Comparison of ENCODE assay signal across 1 cellular context in genomic region chr16:88228751-88229150, GRCh38.
A peak's percentile ranks its signal among the peaks of the same experiment; 100 is the strongest.
TF ChIP-seq lines count a peak whose summit lies in the region.

No MANE protein-coding gene starts in this region.

TF ChIP-seq in HepG2, 621 proteins besides CTCF, POLR2A, EP300 and RAD21:
- TF ChIP-seq ZNF652 (CRISPR knock-in tag; IDR thresholded peaks at IDR 0.05; ENCODE audit: borderline replicate concordance, low read depth) = peak; percentile 65; the same call in 1 of the 2 replicates
